ENCODE assay signal across 20 cellular contexts in genomic region chr5:43014522-43014921, GRCh38. TPM values are rescaled to one million over a fixed set of nuclear protein-coding genes. Genes with fewer than 3 reads are reported as not detected.
A peak's percentile ranks its signal among the peaks of the same experiment; 100 is the strongest.
DNase-seq lines count a peak whose midpoint lies in the region; ATAC-seq and TF ChIP-seq lines count a peak whose summit lies in the region.
"Had no signal": no experiment of that assay in that cellular context is flagged by ENCODE, and none has a peak within 500 bp of the region (broad histone marks: within the 10 kb centered on the region; RNA-seq: fewer than 3 reads in every experiment).

No MANE protein-coding gene starts in this region.

- no peaks in the 10 kb centered on the region for H3K36me3 Mint-ChIP-seq in natural killer cell
- peaks cover 4% of the 10 kb centered on the region for H3K36me3 Mint-ChIP-seq in natural killer cell treated with Interleukin-12 subunit alpha and Interleukin-12 subunit beta and Interleukin-15 and Interleukin-18, amount 100 ng/mL, for 72 hours
- H3K36me3 Mint-ChIP-seq in effector memory CD8-positive, alpha-beta T cell (ENCODE audit: insufficient read depth): peaks cover 51% of the 10 kb centered on the region

- peaks cover 4% of the 10 kb centered on the region; the same call in 1 of the 2 replicates for H3K36me3 ChIP-seq in Loucy (ENCODE audit: insufficient read depth, low read length)
- H3K36me3 ChIP-seq: SJCRH30 had no signal

- no peak overlapping the region for H3K4me3 Mint-ChIP-seq in natural killer cell
- H3K4me3 Mint-ChIP-seq in natural killer cell treated with Interleukin-12 subunit alpha and Interleukin-12 subunit beta and Interleukin-15 and Interleukin-18, amount 100 ng/mL, for 72 hours: no peak overlapping the region
- no peak overlapping the region for H3K4me3 Mint-ChIP-seq in effector memory CD8-positive, alpha-beta T cell

- intact Hi-C loops in natural killer cell (cut with micrococcal nuclease): loop anchor here (10.0 kb wide), 1 partner anchor 1090 kb away; the partner anchor contains the start of gene FBXO4

- no peaks in the 10 kb centered on the region for H3K9me3 ChIP-seq in Loucy (ENCODE audit: insufficient read depth, low read depth, low read length)
- H3K9me3 ChIP-seq: SJCRH30 had no signal

- ATAC-seq in natural killer cell (no peak), GM19467 (IDR thresholded peaks at IDR 0.05; ENCODE audit: unreplicated experiment) (no peak), GM21619 (IDR thresholded peaks at IDR 0.05; ENCODE audit: unreplicated experiment) (no peak), HG03097 (IDR thresholded peaks at IDR 0.05; ENCODE audit: low FRiP score, unreplicated experiment) (no peak)
- no peak for ATAC-seq in natural killer cell treated with Interleukin-12 subunit alpha and Interleukin-12 subunit beta and Interleukin-15 and Interleukin-18, amount 100 ng/mL, for 72 hours
- ATAC-seq in effector memory CD8-positive, alpha-beta T cell (replicated peaks): no peak

- no peaks in the 10 kb centered on the region for H3K9me3 Mint-ChIP-seq in natural killer cell
- H3K9me3 Mint-ChIP-seq in natural killer cell treated with Interleukin-12 subunit alpha and Interleukin-12 subunit beta and Interleukin-15 and Interleukin-18, amount 100 ng/mL, for 72 hours: no peaks in the 10 kb centered on the region
- H3K9me3 Mint-ChIP-seq in effector memory CD8-positive, alpha-beta T cell: no peaks in the 10 kb centered on the region

- H4K20me1 ChIP-seq in Loucy (ENCODE audit: insufficient read depth, low read length, poor library complexity, severe bottlenecking): no peaks in the 10 kb centered on the region

- TF ChIP-seq CTCF in natural killer cell (IDR thresholded peaks at IDR 0.05) (no peak), Loucy (conservative IDR thresholded peaks at IDR 0.05; ENCODE audit: low read length) (no peak)

- DNase-seq in natural killer cell: no peak
- DNase-seq in natural killer cell treated with Interleukin-12 subunit alpha and Interleukin-12 subunit beta and Interleukin-15 and Interleukin-18, amount 100 ng/mL, for 72 hours (ENCODE audit: low spot score): no peak
- DNase-seq in effector memory CD8-positive, alpha-beta T cell: no peak
- DNase-seq: C1 segment of cervical spinal cord, COR-L47, DMS 273 treated with DMSO at 0.1 percent for 48 hours, IMR-90, Karpas-422, MM.1S, NCI-H1092, NCI-H1436 treated with DMSO at 0.1 percent for 48 hours, NCI-H2029, NCI-H345, NCI-H524 treated with DMSO at 0.1 percent for 48 hours, PC-9, SJCRH30 had no signal

- H3K4me1 Mint-ChIP-seq in natural killer cell: peaks cover 52 to 57% of the 10 kb centered on the region in 2 donors
- peaks cover 56 to 59% of the 10 kb centered on the region in 2 donors for H3K4me1 Mint-ChIP-seq in natural killer cell treated with Interleukin-12 subunit alpha and Interleukin-12 subunit beta and Interleukin-15 and Interleukin-18, amount 100 ng/mL, for 72 hours (ENCODE audit: low read depth in 2 of 2)
- peaks cover 43 to 53% of the 10 kb centered on the region in 2 donors for H3K4me1 Mint-ChIP-seq in effector memory CD8-positive, alpha-beta T cell (ENCODE audit: low read depth in 2 of 2)

- no peak overlapping the region for H2AFZ ChIP-seq in Loucy (ENCODE audit: low read length)
- H2AFZ ChIP-seq: PC-9 had no signal

- H3F3A ChIP-seq in Loucy (ENCODE audit: low read depth): peaks cover 9% of the 10 kb centered on the region; the same call in 1 of the 2 replicates

- peak overlapping the region; percentile 45 to 100 for H3K27ac Mint-ChIP-seq in natural killer cell
- H3K27ac Mint-ChIP-seq in natural killer cell treated with Interleukin-12 subunit alpha and Interleukin-12 subunit beta and Interleukin-15 and Interleukin-18, amount 100 ng/mL, for 72 hours: no peak overlapping the region
- peak overlapping the region; percentile 49 to 100 for H3K27ac Mint-ChIP-seq in effector memory CD8-positive, alpha-beta T cell

- peak overlapping the region; percentile 99 for H3K9ac ChIP-seq in Loucy (ENCODE audit: low read depth, low read length, poor library complexity, severe bottlenecking)

- H3K4me2 ChIP-seq in Loucy (ENCODE audit: low read depth, low read length, poor library complexity, severe bottlenecking): peak overlapping the region; percentile 87
- H3K4me2 ChIP-seq: PC-9 had no signal

- H3K4me1 ChIP-seq in Loucy (ENCODE audit: insufficient read depth, low read length, poor library complexity, severe bottlenecking): peaks cover 58% of the 10 kb centered on the region

- H3K4me3 ChIP-seq in Loucy (ENCODE audit: low read length, poor library complexity, severe bottlenecking): peak overlapping the region; percentile 97
- H3K4me3 ChIP-seq: PC-9, SJCRH30 had no signal

- no peaks in the 10 kb centered on the region for H3K27me3 ChIP-seq in Loucy (ENCODE audit: insufficient read depth, low read length, poor library complexity, severe bottlenecking)
- H3K27me3 ChIP-seq: SJCRH30 had no signal

- peaks cover 92% of the 10 kb centered on the region for H3K79me2 ChIP-seq in Loucy (ENCODE audit: insufficient read depth, low read length)

- no peaks in the 10 kb centered on the region for H3K9me2 ChIP-seq in Loucy (replicated peaks; ENCODE audit: low read depth, low read length)

- H3K27me3 Mint-ChIP-seq in natural killer cell (ENCODE audit: low read depth in 2 of 2): no peaks in the 10 kb centered on the region
- H3K27me3 Mint-ChIP-seq in natural killer cell treated with Interleukin-12 subunit alpha and Interleukin-12 subunit beta and Interleukin-15 and Interleukin-18, amount 100 ng/mL, for 72 hours: no peaks in the 10 kb centered on the region
- H3K27me3 Mint-ChIP-seq in effector memory CD8-positive, alpha-beta T cell: no peaks in the 10 kb centered on the region

RNA-seq across cellular contexts. Expression of gene ANXA2R, which starts 25.6 kb away (rescaled TPM):
- total RNA-seq in natural killer cell: 10 to 100 TPM; 34.3 to 55.2 (median 38.0) TPM
- total RNA-seq in natural killer cell treated with Interleukin-12 subunit alpha and Interleukin-12 subunit beta and Interleukin-15 and Interleukin-18, amount 100 ng/mL, for 72 hours: 1 to 10 TPM; 4.8 to 6.9 TPM

Comparison
In these comparisons a context has a peak if more than half of its experiments do, and no peak if none do; other contexts are left out.
1. H3K27ac Mint-ChIP-seq: peak in natural killer cell (2 of 2) and effector memory CD8-positive, alpha-beta T cell (2 of 2); none in natural killer cell treated with Interleukin-12 subunit alpha and Interleukin-12 subunit beta and Interleukin-15 and Interleukin-18, amount 100 ng/mL, for 72 hours (0 of 2).
2. RNA of gene ANXA2R, which starts 25.6 kb away (total RNA-seq): 34.3 to 55.2 TPM in natural killer cell; 4.8 to 6.9 TPM in natural killer cell treated with Interleukin-12 subunit alpha and Interleukin-12 subunit beta and Interleukin-15 and Interleukin-18, amount 100 ng/mL, for 72 hours; every median in the first group is over 4 times any median in the second.